In the genomic region with DNA sequence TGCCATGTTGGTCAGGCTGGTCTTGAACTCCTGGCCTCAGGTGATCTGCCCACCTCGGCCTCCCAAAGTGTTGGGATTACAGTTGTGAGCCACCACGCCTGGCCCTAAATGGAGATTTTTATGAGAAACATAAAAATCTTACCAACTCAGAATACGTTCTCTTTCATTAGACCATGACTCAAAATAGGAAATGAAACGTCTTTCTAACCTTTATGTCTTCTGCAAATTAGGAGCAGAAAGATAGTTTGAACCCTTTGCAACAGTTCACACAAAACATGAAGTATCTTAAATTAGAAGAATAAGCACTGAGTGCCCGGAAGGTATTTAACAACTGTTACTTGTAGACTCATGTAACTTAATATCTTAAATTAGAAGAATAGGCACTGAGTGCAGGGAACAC, we compare ENCODE assay signal across 19 cellular contexts.
"Had no signal": no experiment of that assay in that cellular context is flagged by ENCODE, and none has a peak within 500 bp of the region (broad histone marks: within the 10 kb centered on the region; RNA-seq: fewer than 3 reads in every experiment).

No MANE protein-coding gene starts in this region.

- H3K27me3 ChIP-seq: ascending aorta, dorsolateral prefrontal cortex, right atrium auricular region, transverse colon had no signal

- FAIRE-seq: bronchial epithelial cell, endometrium, small intestine had no signal

- H3K9me3 ChIP-seq: ascending aorta, mucosa of descending colon, right atrium auricular region, transverse colon had no signal

- H3K27ac ChIP-seq: ascending aorta, dorsolateral prefrontal cortex, right atrium auricular region, transverse colon had no signal

- H3K4me3 ChIP-seq: ascending aorta, dorsolateral prefrontal cortex, mucosa of descending colon, right atrium auricular region, transverse colon had no signal

- DNase-seq: activated CD4-positive, alpha-beta T cell treated with anti-CD3 and anti-CD28 coated beads for 4 hours; activated CD8-positive, alpha-beta memory T cell treated with anti-CD3 and anti-CD28 coated beads, Interleukin-2, amount 50 U/mL, for 48 hours; activated CD8-positive, alpha-beta T cell treated with anti-CD3 and anti-CD28 coated beads, Interleukin-2, amount 10 ng/mL, durations not matched to agents 7 days and 5 days; activated naive CD4-positive, alpha-beta T cell; dorsolateral prefrontal cortex; glutamatergic neuron; left colon; mucosa of descending colon; nucleus accumbens; small intestine; stimulated activated naive CD4-positive, alpha-beta T cell; substantia nigra; transverse colon had no signal

- H3K36me3 ChIP-seq: transverse colon had no signal

- H3K4me1 ChIP-seq: ascending aorta, right atrium auricular region, transverse colon had no signal

- ATAC-seq: activated CD8-positive, alpha-beta T cell treated with anti-CD3 and anti-CD28 coated beads, Interleukin-2, amount 10 ng/mL, durations not matched to agents 7 days and 5 days; esophagus mucosa; left colon; mucosa of descending colon; natural killer cell treated with Interleukin-12 subunit alpha and Interleukin-12 subunit beta and Interleukin-15 and Interleukin-18, amount 100 ng/mL, for 72 hours had no signal
